In genomic region chr10:14526326-14526725, GRCh38 we compare ENCODE assay signal across 19 cellular contexts.
DNase-seq lines count a peak whose midpoint lies in the region; ATAC-seq and TF ChIP-seq lines count a peak whose summit lies in the region.
"Had no signal": no experiment of that assay in that cellular context is flagged by ENCODE, and none has a peak within 500 bp of the region (broad histone marks: within the 10 kb centered on the region; RNA-seq: fewer than 3 reads in every experiment).

No MANE protein-coding gene starts in this region.

- H3K27ac Mint-ChIP-seq in activated CD8-positive, alpha-beta T cell treated with anti-CD3 and anti-CD28 coated beads for 36 hours = peak overlapping the region; percentile 11
- no peak overlapping the region for H3K27ac Mint-ChIP-seq in activated CD8-positive, alpha-beta T cell treated with anti-CD3 and anti-CD28 coated beads, Interleukin-2, amount 10 ng/mL, durations not matched to agents 7 days and 5 days
- H3K27ac Mint-ChIP-seq in CD4-positive, alpha-beta T cell = peak overlapping the region; percentile 45
- H3K27ac Mint-ChIP-seq in T-helper 17 cell (peak overlapping the region; percentile 92), immature natural killer cell (peak overlapping the region in 5 of 6 donors; percentile 6 to 54 (median 38))

- DNase-seq in activated CD8-positive, alpha-beta T cell treated with anti-CD3 and anti-CD28 coated beads for 36 hours = no peak
- DNase-seq in activated CD8-positive, alpha-beta T cell treated with anti-CD3 and anti-CD28 coated beads, Interleukin-2, amount 10 ng/mL, durations not matched to agents 7 days and 5 days = no peak
- DNase-seq in CD4-positive, alpha-beta T cell = no peak
- no peak for DNase-seq in T-helper 17 cell
- DNase-seq in immature natural killer cell = no peak
- DNase-seq in suprapubic skin (ENCODE audit: low spot score in 2 of 2) = no peak
- DNase-seq in MG63 = no peak
- no peak for DNase-seq in putamen (ENCODE audit: low spot score)
- DNase-seq: COR-L47; GF-D8; GM23248; HCEC 1CT; Karpas-422; NCI-H1105 treated with DMSO at 0.1 percent for 48 hours; NCI-H1694 treated with DMSO at 0.1 percent for 48 hours; NCI-H446; NK-92 treated with Interleukin-12 subunit alpha and Interleukin-12 subunit beta, amount 100 ng/mL, for 24 hours had no signal

- intact Hi-C loops in activated CD8-positive, alpha-beta T cell treated with anti-CD3 and anti-CD28 coated beads for 36 hours (cut with micrococcal nuclease) = no loop called here
- intact Hi-C loops in CD4-positive, alpha-beta T cell (cut with DNase I, micrococcal nuclease) = no loop called here

- POLR2A ChIA-PET in activated CD8-positive, alpha-beta T cell treated with anti-CD3 and anti-CD28 coated beads for 36 hours (lab: Charles Lee) = interaction anchor here (0.7 kb wide), 1 partner anchor 17 kb away, joined by 3 read pairs; no protein-coding TSS in a partner anchor
- POLR2A ChIA-PET in activated CD8-positive, alpha-beta T cell treated with anti-CD3 and anti-CD28 coated beads, Interleukin-2, amount 10 ng/mL, durations not matched to agents 7 days and 5 days (lab: Charles Lee) = no interaction called here
- POLR2A ChIA-PET in CD4-positive, alpha-beta T cell (lab: Charles Lee) = no interaction called here

- 96% methylated on average over 7 of the region's 7 CpGs for WGBS in suprapubic skin

- no peak for ATAC-seq in activated CD8-positive, alpha-beta T cell treated with anti-CD3 and anti-CD28 coated beads for 36 hours
- no peak for ATAC-seq in activated CD8-positive, alpha-beta T cell treated with anti-CD3 and anti-CD28 coated beads, Interleukin-2, amount 10 ng/mL, durations not matched to agents 7 days and 5 days
- ATAC-seq in CD4-positive, alpha-beta T cell (ENCODE audit: poor library complexity) = no peak
- no peak for ATAC-seq in T-helper 17 cell
- ATAC-seq: A549 had no signal

- H3K9me3 ChIP-seq in CD4-positive, alpha-beta T cell (ENCODE audit: control insufficient read depth, low read length) = no peaks in the 10 kb centered on the region
- H3K9me3 ChIP-seq in T-helper 17 cell (ENCODE audit: control insufficient read depth, low read length, poor library complexity, severe bottlenecking) = no peaks in the 10 kb centered on the region
- no peaks in the 10 kb centered on the region for H3K9me3 ChIP-seq in suprapubic skin
- no peaks in the 10 kb centered on the region for H3K9me3 ChIP-seq in MG63
- H3K9me3 ChIP-seq: A549; BLaER1 treated with 17β-estradiol and CSF1 and Interleukin-3, amounts not matched to agents 10 nM and 100 nM had no signal

- TF ChIP-seq CTCF in activated CD8-positive, alpha-beta T cell treated with anti-CD3 and anti-CD28 coated beads for 36 hours (IDR thresholded peaks at IDR 0.05) = no peak
- TF ChIP-seq CTCF in CD4-positive, alpha-beta T cell (IDR thresholded peaks at IDR 0.05) = no peak
- no peak for TF ChIP-seq CTCF in suprapubic skin (IDR thresholded peaks at IDR 0.05)

- no peaks in the 10 kb centered on the region for H3K4me1 ChIP-seq in suprapubic skin
- H3K4me1 ChIP-seq: BLaER1 treated with 17β-estradiol and CSF1 and Interleukin-3, amounts not matched to agents 10 nM and 100 nM had no signal

- peaks cover 55% of the 10 kb centered on the region for H3K36me3 Mint-ChIP-seq in activated CD8-positive, alpha-beta T cell treated with anti-CD3 and anti-CD28 coated beads for 36 hours (ENCODE audit: low read depth)
- H3K36me3 Mint-ChIP-seq in activated CD8-positive, alpha-beta T cell treated with anti-CD3 and anti-CD28 coated beads, Interleukin-2, amount 10 ng/mL, durations not matched to agents 7 days and 5 days (ENCODE audit: low read depth) = peaks cover 69% of the 10 kb centered on the region
- H3K36me3 Mint-ChIP-seq in CD4-positive, alpha-beta T cell (ENCODE audit: low read depth) = peaks cover 97% of the 10 kb centered on the region
- H3K36me3 Mint-ChIP-seq in T-helper 17 cell (ENCODE audit: low read depth) (peaks cover 6% of the 10 kb centered on the region), immature natural killer cell (peaks cover 8 to 40% (median 22%) of the 10 kb centered on the region in 3 donors)

- H3K4me3 ChIP-seq in suprapubic skin = no peak overlapping the region
- no peak overlapping the region for H3K4me3 ChIP-seq in MG63
- H3K4me3 ChIP-seq: A549; BLaER1 treated with 17β-estradiol and CSF1 and Interleukin-3, amounts not matched to agents 10 nM and 100 nM; GM23248 had no signal

- H3K27me3 ChIP-seq in CD4-positive, alpha-beta T cell (ENCODE audit: control insufficient read depth, insufficient read depth, low read length) = no peaks in the 10 kb centered on the region
- no peaks in the 10 kb centered on the region for H3K27me3 ChIP-seq in suprapubic skin
- no peaks in the 10 kb centered on the region for H3K27me3 ChIP-seq in MG63
- H3K27me3 ChIP-seq: BLaER1 treated with 17β-estradiol and CSF1 and Interleukin-3, amounts not matched to agents 10 nM and 100 nM had no signal

- CTCF ChIA-PET in activated CD8-positive, alpha-beta T cell treated with anti-CD3 and anti-CD28 coated beads for 36 hours (lab: Charles Lee) = interaction anchor here (0.7 to 1.6 kb wide), 4 partner anchors 11 to 33 kb away, joined by 3 to 4 read pairs (median 3); no protein-coding TSS in a partner anchor
- CTCF ChIA-PET in activated CD8-positive, alpha-beta T cell treated with anti-CD3 and anti-CD28 coated beads, Interleukin-2, amount 10 ng/mL, durations not matched to agents 7 days and 5 days (lab: Charles Lee) = no interaction called here
- CTCF ChIA-PET in CD4-positive, alpha-beta T cell (lab: Charles Lee) = interaction anchor here (5.5 kb wide), 1 partner anchor 17 kb away, joined by 18 read pairs; no protein-coding TSS in a partner anchor

- no peak for TF ChIP-seq POLR2A in suprapubic skin (IDR thresholded peaks at IDR 0.05)

- peaks cover 13% of the 10 kb centered on the region for H3K36me3 ChIP-seq in suprapubic skin
- peaks cover 40% of the 10 kb centered on the region for H3K36me3 ChIP-seq in MG63

- H3K4me3 Mint-ChIP-seq in activated CD8-positive, alpha-beta T cell treated with anti-CD3 and anti-CD28 coated beads for 36 hours = no peak overlapping the region
- no peak overlapping the region for H3K4me3 Mint-ChIP-seq in activated CD8-positive, alpha-beta T cell treated with anti-CD3 and anti-CD28 coated beads, Interleukin-2, amount 10 ng/mL, durations not matched to agents 7 days and 5 days
- peak overlapping the region; percentile 40 for H3K4me3 Mint-ChIP-seq in CD4-positive, alpha-beta T cell
- H3K4me3 Mint-ChIP-seq in T-helper 17 cell (peak overlapping the region; percentile 33), immature natural killer cell (no peak overlapping the region)

- H3K4me1 Mint-ChIP-seq in activated CD8-positive, alpha-beta T cell treated with anti-CD3 and anti-CD28 coated beads for 36 hours (ENCODE audit: low read depth) = peaks cover 71% of the 10 kb centered on the region
- H3K4me1 Mint-ChIP-seq in activated CD8-positive, alpha-beta T cell treated with anti-CD3 and anti-CD28 coated beads, Interleukin-2, amount 10 ng/mL, durations not matched to agents 7 days and 5 days (ENCODE audit: low read depth) = peaks cover 73% of the 10 kb centered on the region
- H3K4me1 Mint-ChIP-seq in CD4-positive, alpha-beta T cell (ENCODE audit: low read depth) = peaks cover 80% of the 10 kb centered on the region
- peaks cover 61% of the 10 kb centered on the region for H3K4me1 Mint-ChIP-seq in T-helper 17 cell
- peaks cover 80 to 89% of the 10 kb centered on the region in 2 donors for H3K4me1 Mint-ChIP-seq in immature natural killer cell

- no peak overlapping the region for H3K27ac ChIP-seq in CD4-positive, alpha-beta T cell (ENCODE audit: low read depth, low read length)
- H3K27ac ChIP-seq in suprapubic skin = no peak overlapping the region
- H3K27ac ChIP-seq: A549; BLaER1 treated with 17β-estradiol and CSF1 and Interleukin-3, amounts not matched to agents 10 nM and 100 nM; GM23248 had no signal

- H3K9me3 Mint-ChIP-seq in activated CD8-positive, alpha-beta T cell treated with anti-CD3 and anti-CD28 coated beads for 36 hours = no peaks in the 10 kb centered on the region
- no peaks in the 10 kb centered on the region for H3K9me3 Mint-ChIP-seq in activated CD8-positive, alpha-beta T cell treated with anti-CD3 and anti-CD28 coated beads, Interleukin-2, amount 10 ng/mL, durations not matched to agents 7 days and 5 days (ENCODE audit: insufficient read depth)
- no peaks in the 10 kb centered on the region for H3K9me3 Mint-ChIP-seq in CD4-positive, alpha-beta T cell
- peaks cover 0 to 2% (median 0%) of the 10 kb centered on the region in 6 donors for H3K9me3 Mint-ChIP-seq in immature natural killer cell

- H3K27me3 Mint-ChIP-seq in activated CD8-positive, alpha-beta T cell treated with anti-CD3 and anti-CD28 coated beads for 36 hours = no peaks in the 10 kb centered on the region
- no peaks in the 10 kb centered on the region for H3K27me3 Mint-ChIP-seq in activated CD8-positive, alpha-beta T cell treated with anti-CD3 and anti-CD28 coated beads, Interleukin-2, amount 10 ng/mL, durations not matched to agents 7 days and 5 days (ENCODE audit: low read depth)
- H3K27me3 Mint-ChIP-seq in CD4-positive, alpha-beta T cell = no peaks in the 10 kb centered on the region
- H3K27me3 Mint-ChIP-seq in T-helper 17 cell = no peaks in the 10 kb centered on the region
- peaks cover 0 to 2% (median 0%) of the 10 kb centered on the region in 3 donors for H3K27me3 Mint-ChIP-seq in immature natural killer cell (ENCODE audit: low read depth in 3 of 3)

- no peak for TF ChIP-seq EP300 in suprapubic skin (IDR thresholded peaks at IDR 0.05)

Comparison
In these comparisons a context has a peak if more than half of its experiments do, and no peak if none do; other contexts are left out.
1. H3K4me3 Mint-ChIP-seq: peak in CD4-positive, alpha-beta T cell (single experiment) and T-helper 17 cell (single experiment); none in activated CD8-positive, alpha-beta T cell treated with anti-CD3 and anti-CD28 coated beads for 36 hours (single experiment), activated CD8-positive, alpha-beta T cell treated with anti-CD3 and anti-CD28 coated beads, Interleukin-2, amount 10 ng/mL, durations not matched to agents 7 days and 5 days (single experiment) and immature natural killer cell (0 of 5).